In the genomic region with DNA sequence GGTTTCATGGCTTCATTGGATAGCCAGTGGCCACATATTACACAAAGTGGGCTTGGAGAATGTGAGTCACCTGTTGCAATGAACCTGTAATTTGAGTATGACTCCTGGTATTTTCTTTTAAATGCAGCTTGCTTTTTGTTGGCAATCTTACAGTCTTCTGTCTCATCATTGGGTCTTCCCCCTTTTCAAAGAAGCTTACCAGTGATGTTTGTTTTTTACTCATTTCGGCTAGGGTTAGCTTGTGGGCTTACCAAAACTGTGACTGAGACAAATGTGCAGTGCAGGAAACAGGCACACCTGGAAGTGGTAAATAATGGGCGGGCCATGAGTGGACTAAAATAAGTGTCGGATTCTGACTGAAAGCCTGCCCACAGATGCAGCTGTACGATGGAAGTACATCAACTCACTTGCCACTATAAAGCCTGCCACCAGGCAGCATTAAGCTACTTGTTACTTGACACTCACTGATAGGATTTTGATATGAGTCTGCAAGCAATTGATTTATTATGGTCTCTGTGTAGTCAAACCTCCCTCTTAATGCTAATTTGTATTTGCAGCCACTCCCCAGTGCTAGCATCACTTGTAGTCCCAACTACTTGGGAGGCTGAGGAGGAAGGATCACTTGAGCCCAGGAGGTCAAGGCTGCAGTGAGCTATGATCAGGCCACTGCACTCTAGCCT, we compare ENCODE assay signal across 8 cellular contexts. TPM values are rescaled to one million over a fixed set of nuclear protein-coding genes. Genes with fewer than 3 reads are reported as not detected.
DNase-seq lines count a peak whose midpoint lies in the region; ATAC-seq and TF ChIP-seq lines count a peak whose summit lies in the region.

No MANE protein-coding gene starts in this region.

- no peaks in the 10 kb centered on the region for H3K36me3 Mint-ChIP-seq in nephron progenitor cell (ENCODE audit: low read depth)

- no peaks in the 10 kb centered on the region for H3K79me2 ChIP-seq in OCI-LY3 (ENCODE audit: low read length)
- H3K79me2 ChIP-seq in Karpas-422 (ENCODE audit: low read length): no peaks in the 10 kb centered on the region

- peak overlapping the region; percentile 51 for H3K27ac ChIP-seq in OCI-LY3 (ENCODE audit: low read length)
- no peak overlapping the region for H3K27ac ChIP-seq in Karpas-422 (ENCODE audit: low read length)

- H3K27ac Mint-ChIP-seq in nephron progenitor cell: no peak overlapping the region

- H3K9me2 ChIP-seq in Karpas-422 (replicated peaks; ENCODE audit: insufficient read depth, low read length): no peaks in the 10 kb centered on the region

- H4K20me1 ChIP-seq in OCI-LY3 (ENCODE audit: insufficient read depth, low read length): no peaks in the 10 kb centered on the region
- no peaks in the 10 kb centered on the region for H4K20me1 ChIP-seq in Karpas-422 (ENCODE audit: insufficient read depth, low read depth, low read length)

- H3K4me2 ChIP-seq in OCI-LY3 (ENCODE audit: low read length) (peak overlapping the region; percentile 50), Karpas-422 (ENCODE audit: low read depth, low read length, poor library complexity, severe bottlenecking) (no peak overlapping the region)

- H3K9me3 ChIP-seq in OCI-LY3 (ENCODE audit: insufficient read depth, low read length): no peaks in the 10 kb centered on the region
- H3K9me3 ChIP-seq in Karpas-422 (ENCODE audit: low read length): no peaks in the 10 kb centered on the region

- H3K9ac ChIP-seq in OCI-LY3 (ENCODE audit: low read length): no peak overlapping the region
- H3K9ac ChIP-seq in Karpas-422 (ENCODE audit: low read length): no peak overlapping the region

- ATAC-seq in GM18870 (IDR thresholded peaks at IDR 0.05; ENCODE audit: unreplicated experiment) (peak; percentile 94), HG02763 (IDR thresholded peaks at IDR 0.05; ENCODE audit: unreplicated experiment) (peak; percentile 82)

- H3K27me3 Mint-ChIP-seq in nephron progenitor cell (ENCODE audit: low read depth, poor library complexity): peaks cover 16% of the 10 kb centered on the region

- no peak overlapping the region for H2AFZ ChIP-seq in OCI-LY3 (ENCODE audit: low read depth, low read length)
- no peak overlapping the region for H2AFZ ChIP-seq in Karpas-422 (ENCODE audit: low read length)

- H3K4me1 Mint-ChIP-seq in nephron progenitor cell: peaks cover 19% of the 10 kb centered on the region

- DNase-seq in epithelial cell of esophagus (ENCODE audit: low read depth) (peak; percentile 81), T1000 (lab: John Stamatoyannopoulos, UW) (no peak), Karpas-422 (no peak), pons (ENCODE audit: low spot score) (no peak), nephron progenitor cell (no peak)

- H3K9me3 Mint-ChIP-seq in nephron progenitor cell: no peaks in the 10 kb centered on the region

- H3K4me3 Mint-ChIP-seq in nephron progenitor cell: no peak overlapping the region

- H3K36me3 ChIP-seq in OCI-LY3 (replicated peaks; ENCODE audit: low read depth, low read length) (no peaks in the 10 kb centered on the region), Karpas-422 (ENCODE audit: insufficient read depth, low read length) (no peaks in the 10 kb centered on the region)

- H3K4me3 ChIP-seq in OCI-LY3 (ENCODE audit: low read length) (peak overlapping the region; percentile 18; the same call in 1 of the 2 replicates), epithelial cell of esophagus (ENCODE audit: low read length) (no peak overlapping the region), Karpas-422 (ENCODE audit: low read length) (no peak overlapping the region)

- no peaks in the 10 kb centered on the region for H3K27me3 ChIP-seq in OCI-LY3 (ENCODE audit: low read depth, low read length)
- 0 out of 2 replicates have a peak, but pooled peaks cover 3% of the 10 kb centered on the region for H3K27me3 ChIP-seq in Karpas-422 (ENCODE audit: low read length)

- H3K4me1 ChIP-seq in OCI-LY3 (ENCODE audit: low read length): peaks cover 32% of the 10 kb centered on the region
- H3K4me1 ChIP-seq in Karpas-422 (ENCODE audit: low read length): peaks cover 12% of the 10 kb centered on the region

- TF ChIP-seq CTCF in OCI-LY3 (IDR thresholded peaks at IDR 0.05; ENCODE audit: low read depth, low read length) (no peak), epithelial cell of esophagus (IDR thresholded peaks at IDR 0.05; ENCODE audit: insufficient read depth, low read depth, low read length, missing control alignments) (no peak), nephron progenitor cell (IDR thresholded peaks at IDR 0.05) (no peak)

RNA-seq across cellular contexts. Expression of a gene that starts 4.2 kb away (rescaled TPM):
- 1.4 and 2.3 TPM in 2 replicates for total RNA-seq in Karpas-422 (2014; rRNA removed; shearing (Covaris generic); ENCODE audit: low replicate concordance)
